1 cellular context compared by ENCODE assay signal in the genomic region with DNA sequence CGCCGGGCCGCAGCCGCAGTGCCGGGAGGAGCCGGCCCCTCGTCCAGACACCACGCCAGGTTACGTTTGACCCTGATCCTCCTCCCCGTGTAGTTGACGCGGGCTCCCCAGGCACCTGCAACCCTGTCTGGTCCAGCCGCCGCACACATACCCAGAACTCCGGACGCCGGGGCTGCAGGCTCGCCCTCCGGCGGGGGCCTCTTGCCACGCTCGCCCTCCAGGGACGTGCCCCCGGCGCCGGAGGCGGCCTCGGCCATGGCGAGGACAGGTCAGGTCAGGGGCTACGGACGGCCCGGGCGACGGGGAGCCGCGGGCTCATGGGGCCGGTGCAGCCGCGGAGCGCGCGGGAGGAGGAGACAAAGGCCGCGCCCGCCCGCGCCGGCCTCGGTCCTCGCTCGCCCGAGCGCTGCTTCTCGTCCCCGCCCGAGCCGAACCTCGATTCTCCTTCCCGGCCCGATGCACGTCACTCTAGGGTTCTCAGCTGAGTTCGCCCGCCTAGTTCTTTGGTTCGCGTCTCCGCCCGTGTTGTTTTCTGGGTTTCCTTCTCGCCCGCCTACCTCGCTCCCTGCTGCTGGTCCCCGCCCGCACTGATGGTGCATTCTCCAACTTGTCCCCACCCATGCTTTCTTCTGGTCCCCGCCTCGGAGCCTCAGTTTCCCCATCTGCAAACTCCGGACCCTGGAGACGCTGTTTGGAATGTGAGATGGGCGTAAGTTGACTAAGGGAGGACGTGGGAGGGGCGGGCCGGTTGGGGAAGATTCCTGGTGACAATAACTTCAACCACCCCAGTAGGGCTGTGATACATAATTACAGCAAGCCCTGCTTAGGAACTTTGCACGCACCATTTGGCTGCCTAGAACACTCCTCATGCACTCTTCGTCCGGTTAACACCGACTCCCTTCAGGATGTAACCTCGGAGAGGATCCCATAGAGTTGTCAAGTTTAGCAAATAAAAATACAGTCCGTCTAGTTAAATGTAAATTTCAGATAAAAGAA.
TF ChIP-seq lines count a peak whose summit lies in the region.

A gene with protein sequence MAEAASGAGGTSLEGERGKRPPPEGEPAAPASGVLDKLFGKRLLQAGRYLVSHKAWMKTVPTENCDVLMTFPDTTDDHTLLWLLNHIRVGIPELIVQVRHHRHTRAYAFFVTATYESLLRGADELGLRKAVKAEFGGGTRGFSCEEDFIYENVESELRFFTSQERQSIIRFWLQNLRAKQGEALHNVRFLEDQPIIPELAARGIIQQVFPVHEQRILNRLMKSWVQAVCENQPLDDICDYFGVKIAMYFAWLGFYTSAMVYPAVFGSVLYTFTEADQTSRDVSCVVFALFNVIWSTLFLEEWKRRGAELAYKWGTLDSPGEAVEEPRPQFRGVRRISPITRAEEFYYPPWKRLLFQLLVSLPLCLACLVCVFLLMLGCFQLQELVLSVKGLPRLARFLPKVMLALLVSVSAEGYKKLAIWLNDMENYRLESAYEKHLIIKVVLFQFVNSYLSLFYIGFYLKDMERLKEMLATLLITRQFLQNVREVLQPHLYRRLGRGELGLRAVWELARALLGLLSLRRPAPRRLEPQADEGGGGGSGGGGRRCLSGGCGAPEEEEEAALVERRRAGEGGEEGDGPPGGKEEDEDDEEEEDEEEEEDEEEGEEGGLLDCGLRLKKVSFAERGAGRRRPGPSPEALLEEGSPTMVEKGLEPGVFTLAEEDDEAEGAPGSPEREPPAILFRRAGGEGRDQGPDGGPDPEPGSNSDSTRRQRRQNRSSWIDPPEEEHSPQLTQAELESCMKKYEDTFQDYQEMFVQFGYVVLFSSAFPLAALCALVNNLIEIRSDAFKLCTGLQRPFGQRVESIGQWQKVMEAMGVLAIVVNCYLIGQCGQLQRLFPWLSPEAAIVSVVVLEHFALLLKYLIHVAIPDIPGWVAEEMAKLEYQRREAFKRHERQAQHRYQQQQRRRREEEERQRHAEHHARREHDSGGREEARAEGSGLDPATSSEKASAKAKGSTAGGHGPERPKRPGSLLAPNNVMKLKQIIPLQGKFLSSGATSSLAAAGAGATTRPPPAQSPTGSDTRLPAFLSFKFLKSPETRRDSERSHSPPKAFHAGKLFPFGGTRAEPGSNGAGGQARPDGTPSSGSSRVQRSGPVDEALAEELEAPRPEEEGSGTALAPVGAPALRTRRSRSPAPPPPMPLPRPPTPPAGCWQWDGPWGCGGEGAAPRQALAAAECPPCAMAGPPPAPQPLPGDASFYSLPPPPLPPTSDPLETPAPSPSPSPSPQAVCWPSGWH (minus strand): TSS at position 442 of the 996 bp plus-strand sequence. CDS start 185 bp downstream, at position 257.

TF ChIP-seq in neural cell, 6 proteins besides CTCF, POLR2A, EP300 and RAD21:
- TF ChIP-seq, protein P1, sequence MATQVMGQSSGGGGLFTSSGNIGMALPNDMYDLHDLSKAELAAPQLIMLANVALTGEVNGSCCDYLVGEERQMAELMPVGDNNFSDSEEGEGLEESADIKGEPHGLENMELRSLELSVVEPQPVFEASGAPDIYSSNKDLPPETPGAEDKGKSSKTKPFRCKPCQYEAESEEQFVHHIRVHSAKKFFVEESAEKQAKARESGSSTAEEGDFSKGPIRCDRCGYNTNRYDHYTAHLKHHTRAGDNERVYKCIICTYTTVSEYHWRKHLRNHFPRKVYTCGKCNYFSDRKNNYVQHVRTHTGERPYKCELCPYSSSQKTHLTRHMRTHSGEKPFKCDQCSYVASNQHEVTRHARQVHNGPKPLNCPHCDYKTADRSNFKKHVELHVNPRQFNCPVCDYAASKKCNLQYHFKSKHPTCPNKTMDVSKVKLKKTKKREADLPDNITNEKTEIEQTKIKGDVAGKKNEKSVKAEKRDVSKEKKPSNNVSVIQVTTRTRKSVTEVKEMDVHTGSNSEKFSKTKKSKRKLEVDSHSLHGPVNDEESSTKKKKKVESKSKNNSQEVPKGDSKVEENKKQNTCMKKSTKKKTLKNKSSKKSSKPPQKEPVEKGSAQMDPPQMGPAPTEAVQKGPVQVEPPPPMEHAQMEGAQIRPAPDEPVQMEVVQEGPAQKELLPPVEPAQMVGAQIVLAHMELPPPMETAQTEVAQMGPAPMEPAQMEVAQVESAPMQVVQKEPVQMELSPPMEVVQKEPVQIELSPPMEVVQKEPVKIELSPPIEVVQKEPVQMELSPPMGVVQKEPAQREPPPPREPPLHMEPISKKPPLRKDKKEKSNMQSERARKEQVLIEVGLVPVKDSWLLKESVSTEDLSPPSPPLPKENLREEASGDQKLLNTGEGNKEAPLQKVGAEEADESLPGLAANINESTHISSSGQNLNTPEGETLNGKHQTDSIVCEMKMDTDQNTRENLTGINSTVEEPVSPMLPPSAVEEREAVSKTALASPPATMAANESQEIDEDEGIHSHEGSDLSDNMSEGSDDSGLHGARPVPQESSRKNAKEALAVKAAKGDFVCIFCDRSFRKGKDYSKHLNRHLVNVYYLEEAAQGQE (IDR thresholded peaks at IDR 0.05; ENCODE audit: borderline replicate concordance): no peak
- TF ChIP-seq MXI1 (conservative IDR thresholded peaks at IDR 0.05; ENCODE audit: poor library complexity, severe bottlenecking) (peak; percentile 69), EZH2 (IDR thresholded peaks at IDR 0.05; ENCODE audit: borderline replicate concordance, insufficient read depth, low read length, poor library complexity, severe bottlenecking) (no peak), TAF1 (IDR thresholded peaks at IDR 0.05; ENCODE audit: low read depth) (no peak), POLR2AphosphoS5 (IDR thresholded peaks at IDR 0.05) (peak; percentile 81), SMC3 (conservative IDR thresholded peaks at IDR 0.05; ENCODE audit: poor library complexity) (no peak)
TF ChIP-seq in neural cell: peak in this region for 2.
